Comparison of ENCODE assay signal across 1 cellular context in the genomic region with DNA sequence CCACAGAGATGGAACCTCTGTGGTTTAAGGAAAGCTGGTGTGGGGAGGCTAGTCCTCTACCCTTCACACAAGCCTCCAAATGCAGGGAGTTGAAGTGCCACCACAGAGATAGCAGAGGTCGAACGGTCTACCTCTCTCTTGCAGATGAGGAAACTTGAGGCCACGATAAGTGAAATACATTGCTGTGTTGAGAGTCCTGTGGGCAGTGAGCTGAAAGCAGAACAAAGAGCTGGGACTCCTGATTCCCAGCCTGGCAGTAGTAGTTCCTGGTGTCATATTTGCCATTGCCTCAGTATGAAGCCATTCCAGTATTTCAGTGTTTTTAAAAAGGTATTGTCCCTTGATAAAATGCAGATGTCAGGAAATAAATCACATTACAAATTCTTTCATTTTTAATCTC.
TF ChIP-seq lines count a peak whose summit lies in the region.

No MANE protein-coding gene starts in this region.

TF ChIP-seq in H1, 55 proteins besides CTCF, POLR2A, EP300 and RAD21:
- no peak for TF ChIP-seq BCL11A (IDR thresholded peaks at IDR 0.05; ENCODE audit: low read depth in 2 of 2, low read length in 2 of 2)
- TF ChIP-seq HDAC2 (IDR thresholded peaks at IDR 0.05; ENCODE audit: borderline replicate concordance in 1 of 2, low read depth in 2 of 2, low read length in 2 of 2) = no peak
- TF ChIP-seq, protein P1, sequence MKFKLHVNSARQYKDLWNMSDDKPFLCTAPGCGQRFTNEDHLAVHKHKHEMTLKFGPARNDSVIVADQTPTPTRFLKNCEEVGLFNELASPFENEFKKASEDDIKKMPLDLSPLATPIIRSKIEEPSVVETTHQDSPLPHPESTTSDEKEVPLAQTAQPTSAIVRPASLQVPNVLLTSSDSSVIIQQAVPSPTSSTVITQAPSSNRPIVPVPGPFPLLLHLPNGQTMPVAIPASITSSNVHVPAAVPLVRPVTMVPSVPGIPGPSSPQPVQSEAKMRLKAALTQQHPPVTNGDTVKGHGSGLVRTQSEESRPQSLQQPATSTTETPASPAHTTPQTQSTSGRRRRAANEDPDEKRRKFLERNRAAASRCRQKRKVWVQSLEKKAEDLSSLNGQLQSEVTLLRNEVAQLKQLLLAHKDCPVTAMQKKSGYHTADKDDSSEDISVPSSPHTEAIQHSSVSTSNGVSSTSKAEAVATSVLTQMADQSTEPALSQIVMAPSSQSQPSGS (IDR thresholded peaks at IDR 0.05; ENCODE audit: low read length) = no peak
